Comparison of ENCODE assay signal across 9 cellular contexts in the genomic region with DNA sequence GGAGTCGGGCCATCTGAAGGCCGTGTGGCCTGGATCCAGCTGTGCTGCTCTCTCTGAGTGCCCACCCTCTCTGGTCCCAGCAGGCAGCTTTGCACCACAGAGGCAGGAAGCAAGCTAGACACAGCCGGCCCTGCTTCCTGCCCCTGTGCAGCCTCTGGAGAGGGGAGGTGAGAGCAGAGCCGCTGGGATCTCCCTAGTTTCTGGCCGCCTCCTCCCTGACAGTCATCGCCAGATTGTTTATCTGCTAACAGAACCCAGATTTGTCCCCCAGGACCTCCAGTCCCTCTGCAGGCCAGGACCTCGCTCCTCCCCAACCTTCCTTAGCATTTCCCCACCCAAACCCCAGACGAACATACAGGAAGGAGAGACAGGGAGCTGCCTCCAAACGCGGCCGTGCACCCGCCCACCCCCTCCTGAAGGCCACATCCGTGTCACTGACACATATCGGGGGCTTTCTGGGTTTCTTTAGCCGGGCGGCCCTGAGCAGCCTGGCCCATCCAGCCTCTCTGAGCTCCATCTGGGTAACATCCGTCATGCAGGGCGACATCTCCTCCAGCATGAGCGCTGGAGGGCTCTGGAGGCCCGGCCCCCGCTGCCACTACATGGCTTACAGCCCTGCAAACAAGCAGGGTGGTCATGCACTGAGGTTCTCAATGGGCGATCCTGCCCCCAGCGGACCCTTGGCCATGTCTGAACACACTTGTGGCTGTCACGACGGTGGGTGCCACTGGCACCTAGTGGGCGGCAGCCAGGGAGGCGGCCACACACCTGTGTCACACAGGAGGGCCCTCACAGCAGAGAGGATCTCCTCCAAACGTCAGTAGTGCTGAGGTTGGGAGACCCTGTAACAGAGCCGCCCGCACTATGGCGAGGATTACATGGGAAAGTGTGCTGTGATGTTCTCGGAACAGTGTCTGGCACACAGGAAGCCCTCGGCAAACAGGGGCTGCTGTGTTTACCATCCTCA. TPM values are rescaled to one million over a fixed set of nuclear protein-coding genes. Genes with fewer than 3 reads are reported as not detected.
A peak's percentile ranks its signal among the peaks of the same experiment; 100 is the strongest.
DNase-seq lines count a peak whose midpoint lies in the region; ATAC-seq and TF ChIP-seq lines count a peak whose summit lies in the region.
"Had no signal": no experiment of that assay in that cellular context is flagged by ENCODE, and none has a peak within 500 bp of the region (broad histone marks: within the 10 kb centered on the region; RNA-seq: fewer than 3 reads in every experiment).

No MANE protein-coding gene starts in this region.

- POLR2A ChIA-PET in HEK293T (lab: Yijun Ruan, JAX): no interaction called here

- H3K4me3 ChIP-seq in GM06990 (replicated peaks; ENCODE audit: low read depth, low read length) (no peak overlapping the region), fibroblast of villous mesenchyme (ENCODE audit: low read depth, low read length) (no peak overlapping the region)

- peak overlapping the region; percentile 71 for H3K4me3 Mint-ChIP-seq in activated T-cell treated with anti-CD3 and anti-CD28 coated beads, Interleukin-2, amount 50 U/mL, for 24 hours

- peak overlapping the region; percentile 96 for H3K27ac Mint-ChIP-seq in activated T-cell treated with anti-CD3 and anti-CD28 coated beads, Interleukin-2, amount 50 U/mL, for 24 hours

- no peaks in the 10 kb centered on the region for H3K36me3 ChIP-seq in GM06990 (ENCODE audit: control insufficient read depth, insufficient read depth, low read length)

- H3K27me3 ChIP-seq in GM06990 (replicated peaks; ENCODE audit: control insufficient read depth, insufficient read depth, low read length): no peaks in the 10 kb centered on the region; the same call in 1 of the 2 replicates

- H3K4me1 Mint-ChIP-seq in activated T-cell treated with anti-CD3 and anti-CD28 coated beads, Interleukin-2, amount 50 U/mL, for 24 hours (ENCODE audit: low read depth): peaks cover 35% of the 10 kb centered on the region

- H3K9me3 Mint-ChIP-seq in activated T-cell treated with anti-CD3 and anti-CD28 coated beads, Interleukin-2, amount 50 U/mL, for 24 hours: no peaks in the 10 kb centered on the region

- no peak for DNase-seq in GM06990 (ENCODE audit: extremely low read depth, insufficient read length)
- DNase-seq in activated T-cell treated with anti-CD3 and anti-CD28 coated beads, Interleukin-2, amount 50 U/mL, for 24 hours: peak; percentile 78
- DNase-seq in fibroblast of villous mesenchyme (ENCODE audit: low read depth): peak; percentile 55
- DNase-seq in stimulated activated CD4-positive, alpha-beta T cell treated with anti-CD3 and anti-CD28 coated beads, Interleukin-15, amount 100 ng/mL, for 24 hours: peak; percentile 64
- no peak for DNase-seq in DMS79 treated with DMSO at 0.1 percent for 48 hours (lab: John Stamatoyannopoulos, UW)
- no peak for DNase-seq in HEK293T (ENCODE audit: extremely low spot score)

- ATAC-seq in GM18517 (IDR thresholded peaks at IDR 0.05; ENCODE audit: unreplicated experiment): no peak
- no peak for ATAC-seq in GM21423 (IDR thresholded peaks at IDR 0.05; ENCODE audit: unreplicated experiment)

- H3K36me3 Mint-ChIP-seq in activated T-cell treated with anti-CD3 and anti-CD28 coated beads, Interleukin-2, amount 50 U/mL, for 24 hours (ENCODE audit: low read depth): peaks cover 9% of the 10 kb centered on the region

- CTCF ChIA-PET in HEK293T (lab: Yijun Ruan, JAX): no interaction called here

- TF ChIP-seq CTCF in GM06990 (IDR thresholded peaks at IDR 0.05; ENCODE audit: insufficient read depth, low read length, poor library complexity, severe bottlenecking): peak; percentile 8
- TF ChIP-seq CTCF in fibroblast of villous mesenchyme (IDR thresholded peaks at IDR 0.05; ENCODE audit: insufficient read depth, low read depth, low read length): peak; percentile 1

- H3K27me3 Mint-ChIP-seq in activated T-cell treated with anti-CD3 and anti-CD28 coated beads, Interleukin-2, amount 50 U/mL, for 24 hours: no peaks in the 10 kb centered on the region

TF ChIP-seq in HEK293T, 16 proteins besides CTCF, POLR2A, EP300 and RAD21:
- no peak for TF ChIP-seq FOXM1 (IDR thresholded peaks at IDR 0.05; ENCODE audit: borderline replicate concordance)
- TF ChIP-seq CTBP1 (IDR thresholded peaks at IDR 0.05; ENCODE audit: borderline replicate concordance): no peak
- no peak for TF ChIP-seq SUZ12 (IDR thresholded peaks at IDR 0.05)
- no peak for TF ChIP-seq LEF1 (IDR thresholded peaks at IDR 0.05; ENCODE audit: borderline replicate concordance)
- TF ChIP-seq ZNF384 (IDR thresholded peaks at IDR 0.05): no peak
- TF ChIP-seq TARDBP (IDR thresholded peaks at IDR 0.05): no peak
- TF ChIP-seq SP1 (IDR thresholded peaks at IDR 0.05): no peak
- TF ChIP-seq L3MBTL2 (conservative IDR thresholded peaks at IDR 0.05): no peak
- no peak for TF ChIP-seq NFRKB (IDR thresholded peaks at IDR 0.05)

RNA-seq across cellular contexts. Expression of gene DBH, which starts 47.6 kb away (rescaled TPM):
- not detected in 2 replicates for total RNA-seq in fibroblast of villous mesenchyme
- total RNA-seq: renal cortical epithelial cell had no signal

RNA-seq across cellular contexts. Expression of gene SARDH, which starts 54.4 kb away (rescaled TPM):
- 5.5 and 6.0 TPM in 2 replicates for total RNA-seq in fibroblast of villous mesenchyme

Comparison
In these comparisons a context has a peak if more than half of its experiments do, and no peak if none do; other contexts are left out.
1. DNase-seq: peak in activated T-cell treated with anti-CD3 and anti-CD28 coated beads, Interleukin-2, amount 50 U/mL, for 24 hours (single experiment), fibroblast of villous mesenchyme (single experiment) and stimulated activated CD4-positive, alpha-beta T cell treated with anti-CD3 and anti-CD28 coated beads, Interleukin-15, amount 100 ng/mL, for 24 hours (single experiment); none in GM06990 (single experiment), DMS79 treated with DMSO at 0.1 percent for 48 hours (single experiment) and HEK293T (single experiment).